Comparison of ENCODE assay signal across 8 cellular contexts in genomic region chr4:75514131-75514948, GRCh38. TPM values are rescaled to one million over a fixed set of nuclear protein-coding genes. Genes with fewer than 3 reads are reported as not detected.
DNase-seq lines count a peak whose midpoint lies in the region; ATAC-seq, FAIRE-seq and TF ChIP-seq lines count a peak whose summit lies in the region.

Gene RCHY1, minus strand, starts transcription at chr4:75514403. Its CDS starts 117 bp downstream, at chr4:75514286.
Gene THAP6, plus strand, starts transcription at chr4:75514473. Its CDS starts 980 bp downstream, at chr4:75515453.

- no peaks in the 10 kb centered on the region; the same call in 1 of the 2 replicates for H3K4me1 ChIP-seq in BE2C

- ATAC-seq in HG03457 (IDR thresholded peaks at IDR 0.05; ENCODE audit: unreplicated experiment) (peak; percentile 85), left colon (peak; percentile 91)

- peak; percentile 99 for FAIRE-seq in GM19239 (lab: Jason Lieb, UNC)

- H3K4me3 ChIP-seq in BE2C (ENCODE audit: low read depth, low read length): peak within 1 kb of the TSS; percentile 96

- no peaks in the 10 kb centered on the region for H3K9me3 ChIP-seq in BE2C

- peak within 1 kb of the TSS; percentile 89 for H3K27ac ChIP-seq in cingulate gyrus (ENCODE audit: low read depth, low read length)

- intact Hi-C loops in left colon (cut with DNase I, micrococcal nuclease): no loop called here

- TF ChIP-seq CTCF in BE2C (IDR thresholded peaks at IDR 0.05; ENCODE audit: low read depth, low read length): no peak

- peaks cover 12% of the 10 kb centered on the region for H3K36me3 ChIP-seq in BE2C

- no peaks in the 10 kb centered on the region for H3K27me3 ChIP-seq in BE2C

- DNase-seq in BE2C (peak; percentile 97), GM19239 (ENCODE audit: insufficient read length, low spot score) (peak; percentile 28), NCI-H524 treated with DMSO at 0.1 percent for 48 hours (lab: John Stamatoyannopoulos, UW) (peak; percentile 23), left colon (peak; percentile 96 to 98)
- DNase-seq in activated CD4-positive, alpha-beta T cell treated with anti-CD3 and anti-CD28 coated beads for 4 hours: peak; percentile 87 to 90
- DNase-seq in stimulated activated CD4-positive, alpha-beta T cell treated with anti-CD3 and anti-CD28 coated beads, Interleukin-2, amount 100 ng/mL, for 24 hours: peak; percentile 91 to 95

RNA-seq across cellular contexts. Expression of gene RCHY1, which starts in this region (rescaled TPM):
- 53.2 TPM for polyA plus RNA-seq in BE2C (2012; ENCODE audit: insufficient read depth, insufficient read length, low read depth)
- total RNA-seq in left colon: 10 to 100 TPM; 30.5 to 41.5 TPM

RNA-seq across cellular contexts. Expression of gene THAP6, which starts in this region (rescaled TPM):
- polyA plus RNA-seq in BE2C (2012; ENCODE audit: insufficient read depth, insufficient read length, low read depth): 10.0 TPM
- total RNA-seq in left colon: 10 to 100 TPM; 13.7 to 21.4 TPM

Comparison
In these comparisons a context has a peak if more than half of its experiments do, and no peak if none do; other contexts are left out.
1. Peak in every context shown above with its lines: DNase-seq, ATAC-seq, H3K4me3 ChIP-seq and H3K27ac ChIP-seq.
2. DNase-seq: peak in every context shown above with its lines; median percentile 97 in BE2C; 97 in left colon; 93 in stimulated activated CD4-positive, alpha-beta T cell treated with anti-CD3 and anti-CD28 coated beads, Interleukin-2, amount 100 ng/mL, for 24 hours; 88 in activated CD4-positive, alpha-beta T cell treated with anti-CD3 and anti-CD28 coated beads for 4 hours; 28 in GM19239; 23 in NCI-H524 treated with DMSO at 0.1 percent for 48 hours.